Comparison of ENCODE assay signal across 22 cellular contexts in genomic region chr1:84214115-84214956, GRCh38.
DNase-seq lines count a peak whose midpoint lies in the region; ATAC-seq and TF ChIP-seq lines count a peak whose summit lies in the region.
"Had no signal": no experiment of that assay in that cellular context is flagged by ENCODE, and none has a peak within 500 bp of the region (broad histone marks: within the 10 kb centered on the region; RNA-seq: fewer than 3 reads in every experiment).

No MANE protein-coding gene starts in this region.

- H3K9me3 Mint-ChIP-seq in activated T-cell treated with anti-CD3 and anti-CD28 coated beads, Interleukin-2, amount 50 U/mL, for 24 hours: peaks cover 5% of the 10 kb centered on the region
- peaks cover 0 to 3% (median 0%) of the 10 kb centered on the region in 5 donors for H3K9me3 Mint-ChIP-seq in CD8-positive, alpha-beta memory T cell
- no peaks in the 10 kb centered on the region for H3K9me3 Mint-ChIP-seq in immature natural killer cell
- no peaks in the 10 kb centered on the region for H3K9me3 Mint-ChIP-seq in stimulated activated effector memory CD8-positive, alpha-beta T cell treated with anti-CD3 and anti-CD28 coated beads, Interleukin-12 subunit alpha, Interleukin-12 subunit beta, amount 100 ng/mL, for 72 hours
- H3K9me3 Mint-ChIP-seq: GM23338 had no signal

- POLR2A ChIA-PET in CD8-positive, alpha-beta memory T cell (lab: Charles Lee): no interaction called here

- peaks cover 61% of the 10 kb centered on the region for H3K36me3 Mint-ChIP-seq in activated T-cell treated with anti-CD3 and anti-CD28 coated beads, Interleukin-2, amount 50 U/mL, for 24 hours (ENCODE audit: low read depth)
- peaks cover 15 to 54% (median 25%) of the 10 kb centered on the region in 3 donors for H3K36me3 Mint-ChIP-seq in CD8-positive, alpha-beta memory T cell
- H3K36me3 Mint-ChIP-seq in immature natural killer cell: peaks cover 14 to 23% (median 15%) of the 10 kb centered on the region in 3 donors
- H3K36me3 Mint-ChIP-seq in stimulated activated effector memory CD8-positive, alpha-beta T cell treated with anti-CD3 and anti-CD28 coated beads, Interleukin-12 subunit alpha, Interleukin-12 subunit beta, amount 100 ng/mL, for 72 hours: peaks cover 27% of the 10 kb centered on the region

- H3K9me3 ChIP-seq in CD8-positive, alpha-beta memory T cell (ENCODE audit: low read length): no peaks in the 10 kb centered on the region
- H3K9me3 ChIP-seq in left ventricle myocardium inferior (replicated peaks): peaks cover 6% of the 10 kb centered on the region
- H3K9me3 ChIP-seq: BE2C had no signal

- no peaks in the 10 kb centered on the region for H3K4me1 ChIP-seq in CD8-positive, alpha-beta memory T cell (ENCODE audit: insufficient read depth, low read length)
- H3K4me1 ChIP-seq in left ventricle myocardium inferior: no peaks in the 10 kb centered on the region
- H3K4me1 ChIP-seq: BE2C had no signal

- no peak for ATAC-seq in stimulated activated effector memory CD8-positive, alpha-beta T cell treated with anti-CD3 and anti-CD28 coated beads, Interleukin-12 subunit alpha, Interleukin-12 subunit beta, amount 100 ng/mL, for 72 hours
- ATAC-seq: GM23338, Panc1 had no signal

- intact Hi-C loops in left ventricle myocardium inferior (cut with micrococcal nuclease): no loop called here

- no peak for TF ChIP-seq CTCF in left ventricle myocardium inferior (IDR thresholded peaks at IDR 0.05; ENCODE audit: borderline replicate concordance)

- no peak overlapping the region for H3K27ac ChIP-seq in CD8-positive, alpha-beta memory T cell (ENCODE audit: low read depth, low read length)
- no peak overlapping the region for H3K27ac ChIP-seq in left ventricle myocardium inferior (replicated peaks)
- H3K27ac ChIP-seq: RWPE1 had no signal

- peak overlapping the region; percentile 40 for H3K27ac Mint-ChIP-seq in activated T-cell treated with anti-CD3 and anti-CD28 coated beads, Interleukin-2, amount 50 U/mL, for 24 hours
- peak overlapping the region in 7 of 8 donors; percentile 29 to 68 (median 55) for H3K27ac Mint-ChIP-seq in CD8-positive, alpha-beta memory T cell
- peak overlapping the region; percentile 71 to 90 (median 80) for H3K27ac Mint-ChIP-seq in immature natural killer cell
- peak overlapping the region; percentile 29 for H3K27ac Mint-ChIP-seq in stimulated activated effector memory CD8-positive, alpha-beta T cell treated with anti-CD3 and anti-CD28 coated beads, Interleukin-12 subunit alpha, Interleukin-12 subunit beta, amount 100 ng/mL, for 72 hours
- H3K27ac Mint-ChIP-seq: GM23338, H9, HFFc6 had no signal

- H3K4me3 ChIP-seq in CD8-positive, alpha-beta memory T cell (ENCODE audit: low read length): no peak overlapping the region
- H3K4me3 ChIP-seq in left ventricle myocardium inferior: no peak overlapping the region
- H3K4me3 ChIP-seq: GM23338 had no signal

- H3K27me3 Mint-ChIP-seq in activated T-cell treated with anti-CD3 and anti-CD28 coated beads, Interleukin-2, amount 50 U/mL, for 24 hours: no peaks in the 10 kb centered on the region
- H3K27me3 Mint-ChIP-seq in CD8-positive, alpha-beta memory T cell: no peaks in the 10 kb centered on the region
- H3K27me3 Mint-ChIP-seq in immature natural killer cell (ENCODE audit: low read depth in 3 of 3): peaks cover 0 to 6% (median 0%) of the 10 kb centered on the region in 3 donors

- DNase-seq in activated T-cell treated with anti-CD3 and anti-CD28 coated beads, Interleukin-2, amount 50 U/mL, for 24 hours: no peak
- no peak for DNase-seq in activated T-cell treated with anti-CD3 and anti-CD28 coated beads for 4 hours
- DNase-seq in CD8-positive, alpha-beta memory T cell: no peak
- peak; percentile 17 to 36 (median 18) for DNase-seq in immature natural killer cell
- DNase-seq in stimulated activated effector memory CD8-positive, alpha-beta T cell treated with anti-CD3 and anti-CD28 coated beads, Interleukin-12 subunit alpha, Interleukin-12 subunit beta, amount 100 ng/mL, for 72 hours (ENCODE audit: low spot score in 2 of 2): no peak
- DNase-seq in left ventricle myocardium inferior: no peak
- DNase-seq in hypothalamus (lab: John Stamatoyannopoulos, UW): no peak
- DNase-seq: 8988T, ACHN, BE2C, COR-L47, H9, HFFc6, IMR-90, KG1, MM.1S, NCI-H2029, NCI-H526 treated with DMSO at 0.1 percent for 48 hours, SHP77 had no signal

- no peaks in the 10 kb centered on the region for H3K27me3 ChIP-seq in CD8-positive, alpha-beta memory T cell (ENCODE audit: insufficient read depth, low read length, poor library complexity, severe bottlenecking)
- no peaks in the 10 kb centered on the region for H3K27me3 ChIP-seq in left ventricle myocardium inferior (ENCODE audit: low read depth)
- H3K27me3 ChIP-seq: BE2C had no signal

- no peak overlapping the region for H3K4me3 Mint-ChIP-seq in activated T-cell treated with anti-CD3 and anti-CD28 coated beads, Interleukin-2, amount 50 U/mL, for 24 hours
- H3K4me3 Mint-ChIP-seq in CD8-positive, alpha-beta memory T cell: peak overlapping the region in 3 of 7 donors; percentile 23 to 29 (median 24)
- peak overlapping the region; percentile 43 to 78 (median 75) for H3K4me3 Mint-ChIP-seq in immature natural killer cell
- H3K4me3 Mint-ChIP-seq in stimulated activated effector memory CD8-positive, alpha-beta T cell treated with anti-CD3 and anti-CD28 coated beads, Interleukin-12 subunit alpha, Interleukin-12 subunit beta, amount 100 ng/mL, for 72 hours: no peak overlapping the region
- H3K4me3 Mint-ChIP-seq: GM23338, H9, HFFc6 had no signal

- peaks cover 30% of the 10 kb centered on the region for H3K4me1 Mint-ChIP-seq in activated T-cell treated with anti-CD3 and anti-CD28 coated beads, Interleukin-2, amount 50 U/mL, for 24 hours (ENCODE audit: low read depth)
- peaks cover 39 to 72% (median 60%) of the 10 kb centered on the region in 3 donors for H3K4me1 Mint-ChIP-seq in CD8-positive, alpha-beta memory T cell
- peaks cover 34 to 68% of the 10 kb centered on the region in 2 donors for H3K4me1 Mint-ChIP-seq in immature natural killer cell
- H3K4me1 Mint-ChIP-seq in stimulated activated effector memory CD8-positive, alpha-beta T cell treated with anti-CD3 and anti-CD28 coated beads, Interleukin-12 subunit alpha, Interleukin-12 subunit beta, amount 100 ng/mL, for 72 hours: peaks cover 18% of the 10 kb centered on the region
- H3K4me1 Mint-ChIP-seq: GM23338, H9 had no signal

- CTCF ChIA-PET in CD8-positive, alpha-beta memory T cell (lab: Charles Lee): no interaction called here

- H3K36me3 ChIP-seq in CD8-positive, alpha-beta memory T cell (ENCODE audit: insufficient read depth, low read length): peaks cover 14% of the 10 kb centered on the region
- peaks cover 12% of the 10 kb centered on the region for H3K36me3 ChIP-seq in left ventricle myocardium inferior
- H3K36me3 ChIP-seq: BE2C had no signal

Comparison
In these comparisons a context has a peak if more than half of its experiments do, and no peak if none do; other contexts are left out.
1. DNase-seq: peak in immature natural killer cell (3 of 3); none in activated T-cell treated with anti-CD3 and anti-CD28 coated beads, Interleukin-2, amount 50 U/mL, for 24 hours (single experiment), activated T-cell treated with anti-CD3 and anti-CD28 coated beads for 4 hours (single experiment), CD8-positive, alpha-beta memory T cell (0 of 5), stimulated activated effector memory CD8-positive, alpha-beta T cell treated with anti-CD3 and anti-CD28 coated beads, Interleukin-12 subunit alpha, Interleukin-12 subunit beta, amount 100 ng/mL, for 72 hours (0 of 2), left ventricle myocardium inferior (single experiment) and hypothalamus (0 of 51).
2. H3K27ac Mint-ChIP-seq: peak in every context shown above with its lines; median percentile 80 in immature natural killer cell; 55 in CD8-positive, alpha-beta memory T cell; 40 in activated T-cell treated with anti-CD3 and anti-CD28 coated beads, Interleukin-2, amount 50 U/mL, for 24 hours; 29 in stimulated activated effector memory CD8-positive, alpha-beta T cell treated with anti-CD3 and anti-CD28 coated beads, Interleukin-12 subunit alpha, Interleukin-12 subunit beta, amount 100 ng/mL, for 72 hours.
3. H3K4me3 Mint-ChIP-seq: peak in immature natural killer cell (5 of 5); none in activated T-cell treated with anti-CD3 and anti-CD28 coated beads, Interleukin-2, amount 50 U/mL, for 24 hours (single experiment) and stimulated activated effector memory CD8-positive, alpha-beta T cell treated with anti-CD3 and anti-CD28 coated beads, Interleukin-12 subunit alpha, Interleukin-12 subunit beta, amount 100 ng/mL, for 72 hours (single experiment).